ENCODE assay signal across 23 cellular contexts in genomic region chr2:68248806-68249205, GRCh38. TPM values are rescaled to one million over a fixed set of nuclear protein-coding genes. Genes with fewer than 3 reads are reported as not detected.
A peak's percentile ranks its signal among the peaks of the same experiment; 100 is the strongest.
DNase-seq lines count a peak whose midpoint lies in the region; ATAC-seq, FAIRE-seq and TF ChIP-seq lines count a peak whose summit lies in the region.
"Had no signal": no experiment of that assay in that cellular context is flagged by ENCODE, and none has a peak within 500 bp of the region (broad histone marks: within the 10 kb centered on the region; RNA-seq: fewer than 3 reads in every experiment).

No MANE protein-coding gene starts in this region.

- H3K9me3 Mint-ChIP-seq in stimulated activated naive B cell treated with anti-CD40 and anti-IgM and Interleukin-4, amounts not matched to agents 10 μg/mL and 1 μg/mL and 100 μg/mL, for 72 hours = no peaks in the 10 kb centered on the region
- H3K9me3 Mint-ChIP-seq: activated T-helper 17 cell treated with anti-CD3 and anti-CD28 coated beads, Interleukin-2, amount 50 U/mL, for 72 hours; HFFc6; stimulated activated naive CD8-positive, alpha-beta T cell treated with anti-CD3 and anti-CD28 coated beads, Interleukin-15, amount 100 ng/mL, for 72 hours; T-helper 2 cell treated with Interferon-gamma antibody and Interleukin-4, amounts not matched to agents 5 μg/mL and 100 μg/mL, for 36 hours had no signal

- H3K4me1 Mint-ChIP-seq in stimulated activated naive B cell treated with anti-CD40 and anti-IgM and Interleukin-4, amounts not matched to agents 10 μg/mL and 1 μg/mL and 100 μg/mL, for 72 hours = peaks cover 9 to 15% of the 10 kb centered on the region in 2 donors

- H3K9ac ChIP-seq in HepG2 (ENCODE audit: insufficient read depth, low read depth, low read length) = 0 out of 2 replicates have a peak overlapping the region, but pooled peaks have one; percentile 19
- H3K9ac ChIP-seq in keratinocyte (ENCODE audit: control insufficient read depth, extremely low read depth, insufficient read depth, low read length) = peak overlapping the region; percentile 7

- intact Hi-C loops in HepG2 (cut with micrococcal nuclease; ENCODE audit: unreplicated experiment) (no loop called here), right lobe of liver (cut with DNase I) (no loop called here), PC-9 (cut with micrococcal nuclease; ENCODE audit: unreplicated experiment) (no loop called here)

- H3K9me1 ChIP-seq in keratinocyte (ENCODE audit: control insufficient read depth, extremely low read depth, insufficient read depth, low read length) = peaks cover 2% of the 10 kb centered on the region

- 92% methylated on average over 2 of the region's 2 CpGs for WGBS in HepG2 (ENCODE audit: low lambda C conversion rate)
- WGBS in right lobe of liver (ENCODE audit: insufficient coverage, low coverage, low lambda C conversion rate, missing lambda C conversion rate) = 80% methylated on average over 2 of the region's 2 CpGs

- peaks cover 21% of the 10 kb centered on the region for H3F3A ChIP-seq in PC-9 (ENCODE audit: insufficient read depth, low read depth)

- no peak overlapping the region for H3K27ac Mint-ChIP-seq in stimulated activated naive B cell treated with anti-CD40 and anti-IgM and Interleukin-4, amounts not matched to agents 10 μg/mL and 1 μg/mL and 100 μg/mL, for 72 hours
- H3K27ac Mint-ChIP-seq: activated T-helper 17 cell treated with anti-CD3 and anti-CD28 coated beads, Interleukin-2, amount 50 U/mL, for 72 hours; HFFc6; T-helper 2 cell treated with Interferon-gamma antibody and Interleukin-4, amounts not matched to agents 5 μg/mL and 100 μg/mL, for 36 hours had no signal

- H3K36me3 ChIP-seq in HepG2 (replicated peaks in 1 of 2; ENCODE audit: control insufficient read depth in 1 of 2, insufficient read depth in 2 of 2, low read length in 2 of 2) (peaks cover 0 to 11% of the 10 kb centered on the region in 2 experiments; a peak in 2 of 5 replicates), right lobe of liver (no peaks in the 10 kb centered on the region), PC-9 (ENCODE audit: low read depth) (no peaks in the 10 kb centered on the region), keratinocyte (ENCODE audit: control insufficient read depth in 2 of 2, extremely low read depth in 1 of 2, insufficient read depth in 2 of 2, low read length in 2 of 2) (peaks cover 0 to 5% of the 10 kb centered on the region in 2 experiments)
- H3K36me3 ChIP-seq: cardiac muscle cell had no signal

- no peak for TF ChIP-seq RAD21 in HepG2 (CRISPR knock-in tag; IDR thresholded peaks at IDR 0.05)

- dilution Hi-C loops in keratinocyte (cut with MboI; ENCODE audit: extremely low pct_ligation_motif_present, low sequenced_read_pairs) = no loop called here

- no peak overlapping the region for H3K27ac ChIP-seq in HepG2 (ENCODE audit: extremely low read length, insufficient read depth, low read length)
- H3K27ac ChIP-seq in right lobe of liver = no peak overlapping the region
- H3K27ac ChIP-seq in PC-9 = no peak overlapping the region
- peak overlapping the region; percentile 45 for H3K27ac ChIP-seq in keratinocyte (ENCODE audit: control insufficient read depth, insufficient read depth, low read length)

- peak overlapping the region; percentile 87 for H3K4me2 ChIP-seq in HepG2 (ENCODE audit: low read depth, low read length)
- peak overlapping the region; percentile 97 for H3K4me2 ChIP-seq in PC-9
- peak overlapping the region; percentile 49 for H3K4me2 ChIP-seq in keratinocyte (ENCODE audit: control insufficient read depth, extremely low read depth, insufficient read depth, low read depth, low read length)

- H3K79me2 ChIP-seq in HepG2 (ENCODE audit: insufficient read depth, low read length) = peaks cover 88% of the 10 kb centered on the region
- H3K79me2 ChIP-seq in PC-9 (ENCODE audit: low read depth) = peaks cover 85% of the 10 kb centered on the region
- H3K79me2 ChIP-seq in keratinocyte (ENCODE audit: control insufficient read depth, insufficient read depth, low read length) = peaks cover 78% of the 10 kb centered on the region

- TF ChIP-seq EP300 in HepG2 (IDR thresholded peaks at IDR 0.05; ENCODE audit: low read depth in 2 of 2, low read length in 2 of 2) (no peak), HepG2 (CRISPR knock-in tag; IDR thresholded peaks at IDR 0.05; ENCODE audit: borderline replicate concordance) (no peak)

- POLR2A ChIA-PET in HepG2 (lab: Yijun Ruan, JAX) (no interaction called here), PC-9 (lab: Charles Lee; ENCODE audit: unreplicated experiment) (no interaction called here)

- no peak overlapping the region for H3K4me3 Mint-ChIP-seq in stimulated activated naive B cell treated with anti-CD40 and anti-IgM and Interleukin-4, amounts not matched to agents 10 μg/mL and 1 μg/mL and 100 μg/mL, for 72 hours
- H3K4me3 Mint-ChIP-seq: activated T-helper 17 cell treated with anti-CD3 and anti-CD28 coated beads, Interleukin-2, amount 50 U/mL, for 72 hours had no signal

- H3K36me3 Mint-ChIP-seq in stimulated activated naive B cell treated with anti-CD40 and anti-IgM and Interleukin-4, amounts not matched to agents 10 μg/mL and 1 μg/mL and 100 μg/mL, for 72 hours = peaks cover 12% of the 10 kb centered on the region in 2 donors

- TF ChIP-seq CTCF in HepG2 (CRISPR knock-in tag; IDR thresholded peaks at IDR 0.05) = no peak
- no peak for TF ChIP-seq CTCF in right lobe of liver (IDR thresholded peaks at IDR 0.05)
- no peak for TF ChIP-seq CTCF in PC-9 (conservative IDR thresholded peaks at IDR 0.05)
- TF ChIP-seq CTCF in keratinocyte (optimal IDR thresholded peaks at IDR 0.05 in 1 of 3, IDR thresholded peaks at IDR 0.05 in 1 of 3, conservative IDR thresholded peaks at IDR 0.05 in 1 of 3; ENCODE audit: extremely low read depth in 1 of 3, insufficient read depth in 2 of 3, low read length in 3 of 3) = no peak

- ATAC-seq in HepG2 (no peak), right lobe of liver (no peak), GM19324 (IDR thresholded peaks at IDR 0.05; ENCODE audit: low FRiP score, unreplicated experiment) (no peak), GM21825 (IDR thresholded peaks at IDR 0.05; ENCODE audit: unreplicated experiment) (no peak)
- no peak for ATAC-seq in stimulated activated naive B cell treated with anti-CD40 and anti-IgM and Interleukin-4, amounts not matched to agents 10 μg/mL and 1 μg/mL and 100 μg/mL, for 72 hours (replicated peaks)
- ATAC-seq: activated T-helper 17 cell treated with anti-CD3 and anti-CD28 coated beads, Interleukin-2, amount 50 U/mL, for 72 hours; sciatic nerve; stimulated activated naive CD8-positive, alpha-beta T cell treated with anti-CD3 and anti-CD28 coated beads, Interleukin-15, amount 100 ng/mL, for 72 hours had no signal

- in situ Hi-C loops in HepG2 (cut with HindIII; ENCODE audit: extremely low pct_ligation_motif_present, low pct_unique_long_range_greater_than_20kb) = no loop called here

- H3K4me3 ChIP-seq in HepG2 (replicated peaks in 1 of 3; ENCODE audit: insufficient read depth in 1 of 3, low read depth in 2 of 3, low read length in 3 of 3) = peak overlapping the region in 1 of 3 experiments; percentile 97; a peak in 1 of 6 replicates
- no peak overlapping the region for H3K4me3 ChIP-seq in right lobe of liver
- no peak overlapping the region for H3K4me3 ChIP-seq in PC-9
- H3K4me3 ChIP-seq in keratinocyte (ENCODE audit: control insufficient read depth in 2 of 3, extremely low read depth in 1 of 3, insufficient read depth in 2 of 3, low read depth in 1 of 3, low read length in 3 of 3) = peak overlapping the region in 1 of 3 experiments; percentile 16

- H3K27me3 Mint-ChIP-seq in stimulated activated naive B cell treated with anti-CD40 and anti-IgM and Interleukin-4, amounts not matched to agents 10 μg/mL and 1 μg/mL and 100 μg/mL, for 72 hours = no peaks in the 10 kb centered on the region
- H3K27me3 Mint-ChIP-seq: activated T-helper 17 cell treated with anti-CD3 and anti-CD28 coated beads, Interleukin-2, amount 50 U/mL, for 72 hours; stimulated activated naive CD8-positive, alpha-beta T cell treated with anti-CD3 and anti-CD28 coated beads, Interleukin-15, amount 100 ng/mL, for 72 hours had no signal

- H4K20me1 ChIP-seq in HepG2 (ENCODE audit: insufficient read depth, low read length) = peaks cover 65% of the 10 kb centered on the region
- peaks cover 67% of the 10 kb centered on the region for H4K20me1 ChIP-seq in PC-9 (ENCODE audit: insufficient read depth)
- H4K20me1 ChIP-seq in keratinocyte (ENCODE audit: control insufficient read depth, extremely low read depth, insufficient read depth, low read length) = peaks cover 32% of the 10 kb centered on the region

- CTCF ChIA-PET in HepG2 (lab: Yijun Ruan, JAX; ENCODE audit: low intra/inter-chr PET ratio, low total read pairs) (no interaction called here), PC-9 (lab: Charles Lee) (no interaction called here)

- DNase-seq in HepG2 (ENCODE audit: low spot score) (no peak), right lobe of liver (no peak), PC-9 (no peak), keratinocyte (ENCODE audit: low read depth, low spot score) (no peak), DMS53 treated with DMSO at 0.1 percent for 48 hours (lab: John Stamatoyannopoulos, UW; ENCODE audit: unreplicated experiment) (no peak)
- no peak for DNase-seq in stimulated activated naive B cell treated with anti-CD40 and anti-IgM and Interleukin-4, amounts not matched to agents 10 μg/mL and 1 μg/mL and 100 μg/mL, for 72 hours
- DNase-seq: activated CD4-positive, CD25-positive, alpha-beta regulatory T cell; DMS79 treated with DMSO at 0.1 percent for 48 hours; glutamatergic neuron; HFFc6; MV-4-11; NCI-H1930; SIG-M5; stimulated activated CD4-positive, alpha-beta T cell treated with anti-CD3 and anti-CD28 coated beads, Interleukin-1b, Interleukin-23, amount 100 ng/mL, for 48 hours; stimulated activated naive CD8-positive, alpha-beta T cell treated with anti-CD3 and anti-CD28 coated beads, Interleukin-15, amount 100 ng/mL, for 72 hours had no signal

- H3K9me3 ChIP-seq in HepG2 (ENCODE audit: low read length) (no peaks in the 10 kb centered on the region), right lobe of liver (no peaks in the 10 kb centered on the region), PC-9 (ENCODE audit: insufficient read depth, low read depth) (no peaks in the 10 kb centered on the region), keratinocyte (ENCODE audit: control insufficient read depth, low read depth, low read length) (no peaks in the 10 kb centered on the region)

- H3K9me2 ChIP-seq in PC-9 (ENCODE audit: insufficient read depth) = no peaks in the 10 kb centered on the region

- BruUV-seq in HepG2 (replicated peaks; lab: Mats Ljungman, UMichigan) = no TSS peak
- BruUV-seq in PC-9 (replicated peaks; lab: Mats Ljungman, UMichigan) = no TSS peak

- H3K4me1 ChIP-seq in HepG2 (ENCODE audit: insufficient read depth, low read length) (peaks cover 55% of the 10 kb centered on the region), right lobe of liver (peaks cover 0 to 47% (median 20%) of the 10 kb centered on the region in 4 donors), PC-9 (replicated peaks; ENCODE audit: insufficient read depth) (peaks cover 30% of the 10 kb centered on the region), keratinocyte (ENCODE audit: control insufficient read depth, extremely low read depth, insufficient read depth, low read length) (peaks cover 20% of the 10 kb centered on the region)

- no peaks in the 10 kb centered on the region; a peak in 1 of 5 replicates for H3K27me3 ChIP-seq in HepG2 (ENCODE audit: control insufficient read depth in 1 of 2, insufficient read depth in 2 of 2, low read length in 2 of 2)
- H3K27me3 ChIP-seq in right lobe of liver = no peaks in the 10 kb centered on the region
- H3K27me3 ChIP-seq in PC-9 (ENCODE audit: insufficient read depth, low read depth) = no peaks in the 10 kb centered on the region
- H3K27me3 ChIP-seq in keratinocyte (ENCODE audit: control insufficient read depth, extremely low read depth, insufficient read depth, low read length) = no peaks in the 10 kb centered on the region
- H3K27me3 ChIP-seq: cardiac muscle cell had no signal

- no peak overlapping the region for H2AFZ ChIP-seq in HepG2 (ENCODE audit: low read length)
- H2AFZ ChIP-seq in PC-9 = no peak overlapping the region
- H2AFZ ChIP-seq in keratinocyte (ENCODE audit: control insufficient read depth, low read length) = no peak overlapping the region

- TF ChIP-seq POLR2A in HepG2 (IDR thresholded peaks at IDR 0.05; ENCODE audit: insufficient read depth in 1 of 2, low read depth in 2 of 2, low read length in 2 of 2) (no peak), right lobe of liver (IDR thresholded peaks at IDR 0.05) (no peak)

- no peak for FAIRE-seq in HepG2 (lab: Jason Lieb, UNC)
- FAIRE-seq in keratinocyte (lab: Jason Lieb, UNC) = no peak
- FAIRE-seq: GM19239, HTR-8/SVneo had no signal

RNA-seq across cellular contexts. Expression of gene PPP3R1, which starts 3.5 kb away (rescaled TPM):
- total RNA-seq in HepG2 (2016; rRNA removed; fragmentation: Illumina TruSeq; extraction: Trizol) (25.7 and 42.3 TPM in 2 replicates), right lobe of liver (10 to 100 TPM; 21.0 to 37.9 (median 27.2) TPM), PC-9 (2021) (58.8 and 67.5 TPM in 2 replicates)
- total RNA-seq in HepG2 (2016; cell fraction: cytosol; rRNA removed; fragmentation: Illumina TruSeq; extraction: Trizol; ENCODE audit: low read depth) = 8.3 and 8.5 TPM in 2 replicates
- 27.2 and 43.7 TPM in 2 replicates for total RNA-seq in HepG2 (2016; cell fraction: insoluble cytoplasmic fraction; rRNA removed; fragmentation: Illumina TruSeq; extraction: Trizol)
- total RNA-seq in HepG2 (2016; cell fraction: membrane; rRNA removed; fragmentation: Illumina TruSeq; extraction: Trizol) = 28.3 and 35.0 TPM in 2 replicates
- 26.7 and 28.8 TPM in 2 replicates for total RNA-seq in HepG2 (2016; cell fraction: nucleus; rRNA removed; fragmentation: Illumina TruSeq; extraction: Trizol)
- polyA plus RNA-seq in HepG2 (2011; rRNA removed) (10.5 and 11.6 TPM in 2 replicates), keratinocyte (10.1 to 28.5 TPM (median 21.6 TPM) in 3 replicates)
- polyA plus RNA-seq in HepG2 (2011; cell fraction: cytosol; rRNA removed) = 4.7 and 9.2 TPM in 2 replicates
- 4.5 and 5.9 TPM in 2 replicates for polyA plus RNA-seq in HepG2 (2011; cell fraction: nucleus; rRNA removed)
- polyA plus RNA-seq in HepG2 (2012) = 45.6 and 57.9 TPM in 2 replicates
- 4.1 and 4.4 TPM in 2 replicates for polyA plus RNA-seq in HepG2 (2016; cell fraction: cytosol; fragmentation: Illumina TruSeq; extraction: Trizol; ENCODE audit: low read depth)
- 62.1 and 62.9 TPM in 2 replicates for polyA plus RNA-seq in HepG2 (2016; cell fraction: insoluble cytoplasmic fraction; fragmentation: Illumina TruSeq; extraction: Trizol; ENCODE audit: low read depth)
- polyA plus RNA-seq in HepG2 (2016; cell fraction: membrane; fragmentation: Illumina TruSeq; extraction: Trizol; ENCODE audit: low read depth) = 17.2 and 17.6 TPM in 2 replicates
- 41.0 and 41.7 TPM in 2 replicates for polyA plus RNA-seq in HepG2 (2016; cell fraction: nucleus; fragmentation: Illumina TruSeq; extraction: Trizol; ENCODE audit: insufficient read depth, low read depth)
- 6.3 and 10.2 TPM in 2 replicates for polyA minus RNA-seq in HepG2 (2011; rRNA and poly(A)+ RNA removed; ENCODE audit: low replicate concordance)
- 29.7 and 31.3 TPM in 2 replicates for polyA minus RNA-seq in HepG2 (2011; cell fraction: cytosol; rRNA and poly(A)+ RNA removed)
- polyA minus RNA-seq in HepG2 (2011; cell fraction: nucleus; rRNA and poly(A)+ RNA removed) = 20.0 and 21.9 TPM in 2 replicates
- polyA plus RNA-seq in keratinocyte (2011; ENCODE audit: low read depth) = 36.9 TPM
- 14.2 and 29.6 TPM in 2 replicates for polyA plus RNA-seq in keratinocyte (2011; cell fraction: cytosol; rRNA removed)
- polyA plus RNA-seq in keratinocyte (2011; cell fraction: nucleus; rRNA removed) = 15.9 and 20.8 TPM in 2 replicates
- polyA plus RNA-seq in keratinocyte (2012; ENCODE audit: low replicate concordance) = 29.9 and 37.5 TPM in 2 replicates
- 5.2 to 31.0 TPM (median 12.3 TPM) in 3 replicates for polyA minus RNA-seq in keratinocyte
- polyA minus RNA-seq in keratinocyte (2011; cell fraction: cytosol; rRNA and poly(A)+ RNA removed) = 22.6 TPM
- polyA minus RNA-seq in keratinocyte (2011; cell fraction: nucleus; rRNA and poly(A)+ RNA removed) = 13.1 and 22.5 TPM in 2 replicates
